ENCODE assay signal across 1 cellular context in genomic region chr12:51864701-51865469, GRCh38.
TF ChIP-seq lines count a peak whose summit lies in the region.

No MANE protein-coding gene starts in this region.

TF ChIP-seq in HepG2, 621 proteins besides CTCF, POLR2A, EP300 and RAD21:
- TF ChIP-seq KLF6 (CRISPR knock-in tag; IDR thresholded peaks at IDR 0.05) = no peak
- TF ChIP-seq ZNF253 (CRISPR knock-in tag; IDR thresholded peaks at IDR 0.05; ENCODE audit: borderline replicate concordance) = no peak
- no peak for TF ChIP-seq RERE (CRISPR knock-in tag; IDR thresholded peaks at IDR 0.05; ENCODE audit: low read depth)
- TF ChIP-seq ZFP90 (CRISPR knock-in tag; IDR thresholded peaks at IDR 0.05; ENCODE audit: borderline replicate concordance) = no peak
- no peak for TF ChIP-seq ZNF772 (CRISPR knock-in tag; IDR thresholded peaks at IDR 0.05)
- TF ChIP-seq CHD2 (IDR thresholded peaks at IDR 0.05; ENCODE audit: low read depth, low read length) = no peak
- no peak for TF ChIP-seq FUBP1 (CRISPR knock-in tag; IDR thresholded peaks at IDR 0.05; ENCODE audit: borderline replicate concordance)
- no peak for TF ChIP-seq SMAD3 (CRISPR knock-in tag; IDR thresholded peaks at IDR 0.05)
- no peak for TF ChIP-seq RBM39 (IDR thresholded peaks at IDR 0.05; ENCODE audit: low read depth, low read length, poor library complexity, severe bottlenecking)
- no peak for TF ChIP-seq SRSF4 (IDR thresholded peaks at IDR 0.05; ENCODE audit: low read depth, low read length, poor library complexity, severe bottlenecking)
